10 cellular contexts compared by ENCODE assay signal in genomic region chr17:46061435-46061834, GRCh38.
DNase-seq lines count a peak whose midpoint lies in the region; ATAC-seq and TF ChIP-seq lines count a peak whose summit lies in the region.
"Had no signal": no experiment of that assay in that cellular context is flagged by ENCODE, and none has a peak within 500 bp of the region (broad histone marks: within the 10 kb centered on the region; RNA-seq: fewer than 3 reads in every experiment).

No MANE protein-coding gene starts in this region.

- H3K4me1 ChIP-seq in tibial artery (peaks cover 0 to 7% (median 0%) of the 10 kb centered on the region in 4 donors), vagina (peaks cover 15% of the 10 kb centered on the region)

- TF ChIP-seq POLR2A in vagina (IDR thresholded peaks at IDR 0.05), result no peak

- H3K27me3 ChIP-seq in tibial artery, result no peaks in the 10 kb centered on the region
- H3K27me3 ChIP-seq in vagina, result no peaks in the 10 kb centered on the region

- H3K27ac ChIP-seq in tibial artery (no peak overlapping the region), vagina (no peak overlapping the region)

- H3K36me3 ChIP-seq in tibial artery, result peaks cover 17 to 37% (median 36%) of the 10 kb centered on the region in 3 donors
- H3K36me3 ChIP-seq in vagina, result peaks cover 0 to 32% of the 10 kb centered on the region in 2 donors

- peak; percentile 7 to 25 for TF ChIP-seq CTCF in tibial artery (IDR thresholded peaks at IDR 0.05)
- peak in 1 of 3 experiments; percentile 29 for TF ChIP-seq CTCF in vagina (IDR thresholded peaks at IDR 0.05)

- peak; percentile 46 for ATAC-seq in esophagus mucosa

- DNase-seq in SKM-1 treated with dmso at 0.1 percent for 144 hours (lab: John Stamatoyannopoulos, UW; ENCODE audit: unreplicated experiment) (peak; percentile 4), SKM-1 (lab: John Stamatoyannopoulos, UW; ENCODE audit: unreplicated experiment) (no peak), NCI-H82 (lab: John Stamatoyannopoulos, UW) (peak; percentile 39), tibial artery (no peak), KG1 (lab: John Stamatoyannopoulos, UW) (no peak), vagina (ENCODE audit: extremely low spot score in 2 of 2) (no peak)
- DNase-seq in activated CD4-positive, alpha-beta T cell treated with anti-CD3 and anti-CD28 coated beads for 4 hours, result no peak
- DNase-seq: Karpas-422, nucleus accumbens had no signal

- no peak overlapping the region for H3K4me3 ChIP-seq in tibial artery
- H3K4me3 ChIP-seq in vagina, result no peak overlapping the region

- no peaks in the 10 kb centered on the region for H3K9me3 ChIP-seq in tibial artery
- H3K9me3 ChIP-seq in vagina, result no peaks in the 10 kb centered on the region

- intact Hi-C loops in tibial artery (cut with DNase I; ENCODE audit: low total_unique reads) (no loop called here), vagina (cut with DNase I) (loop anchor here (5.0 kb wide), 1 partner anchor 1154 kb away; no protein-coding TSS in a partner anchor)

Comparison
In these comparisons a context has a peak if more than half of its experiments do, and no peak if none do; other contexts are left out.
1. DNase-seq: peak in SKM-1 treated with dmso at 0.1 percent for 144 hours (single experiment) and NCI-H82 (single experiment); none in SKM-1 (single experiment), tibial artery (0 of 2), KG1 (single experiment), activated CD4-positive, alpha-beta T cell treated with anti-CD3 and anti-CD28 coated beads for 4 hours (0 of 2) and vagina (0 of 2).